In the genomic region with DNA sequence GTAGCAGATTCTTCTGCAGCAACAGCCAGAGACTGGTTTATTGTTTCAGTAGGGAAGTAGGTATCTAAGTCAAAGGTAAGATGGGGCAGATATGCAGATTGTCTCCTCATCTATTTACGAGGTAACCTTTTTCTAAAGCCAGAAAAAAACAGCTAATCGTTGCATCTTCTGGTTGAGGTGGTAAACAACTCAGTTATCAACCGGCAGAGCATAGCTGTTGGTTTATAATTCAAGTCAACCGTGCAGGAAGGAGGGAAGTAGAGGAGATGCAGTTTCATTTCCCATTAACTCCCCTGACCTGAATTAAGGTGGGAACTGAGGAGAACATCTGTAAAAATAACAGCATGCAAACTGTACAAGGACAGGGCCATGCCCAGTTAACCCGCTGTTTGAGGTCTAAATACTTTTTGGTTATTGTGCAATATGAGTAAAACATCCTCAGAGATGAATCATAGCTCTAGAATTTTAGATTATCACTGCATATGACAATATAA, we compare ENCODE assay signal across 12 cellular contexts.
DNase-seq lines count a peak whose midpoint lies in the region; ATAC-seq and TF ChIP-seq lines count a peak whose summit lies in the region.
"Had no signal": no experiment of that assay in that cellular context is flagged by ENCODE, and none has a peak within 500 bp of the region (broad histone marks: within the 10 kb centered on the region; RNA-seq: fewer than 3 reads in every experiment).

No MANE protein-coding gene starts in this region.

- peaks cover 49 to 98% (median 85%) of the 10 kb centered on the region in 4 donors for H3K4me1 Mint-ChIP-seq in CD4-positive, CD25-positive, alpha-beta regulatory T cell
- peaks cover 57% of the 10 kb centered on the region for H3K4me1 Mint-ChIP-seq in HFFc6 (ENCODE audit: low read depth)
- H3K4me1 Mint-ChIP-seq in activated T-helper 2 cell treated with anti-CD3 and anti-CD28 coated beads, Interferon-gamma antibody, Interleukin-2, Interleukin-4, amounts not matched to agents 10 μg/mL and 5 μg/mL and 100 μg/mL, durations not matched to agents 14 hours and 24 hours and 36 hours (ENCODE audit: low read depth), result peaks cover 71% of the 10 kb centered on the region

- H3K4me1 ChIP-seq in CD4-positive, CD25-positive, alpha-beta regulatory T cell (ENCODE audit: control insufficient read depth, insufficient read depth, low read length, poor library complexity, severe bottlenecking), result peaks cover 98% of the 10 kb centered on the region

- peaks cover 4% of the 10 kb centered on the region for H3K36me3 Mint-ChIP-seq in CD4-positive, CD25-positive, alpha-beta regulatory T cell
- no peaks in the 10 kb centered on the region; the same call in 1 of the 2 replicates for H3K36me3 Mint-ChIP-seq in HFFc6 (ENCODE audit: low read depth)
- peaks cover 6% of the 10 kb centered on the region for H3K36me3 Mint-ChIP-seq in activated T-helper 2 cell treated with anti-CD3 and anti-CD28 coated beads, Interferon-gamma antibody, Interleukin-2, Interleukin-4, amounts not matched to agents 10 μg/mL and 5 μg/mL and 100 μg/mL, durations not matched to agents 14 hours and 24 hours and 36 hours (ENCODE audit: low read depth)
- H3K36me3 Mint-ChIP-seq: mesothelial cell of epicardium had no signal

- peak overlapping the region; percentile 91 to 96 (median 95) for H3K27ac Mint-ChIP-seq in CD4-positive, CD25-positive, alpha-beta regulatory T cell
- H3K27ac Mint-ChIP-seq in HFFc6, result no peak overlapping the region
- H3K27ac Mint-ChIP-seq in activated T-helper 2 cell treated with anti-CD3 and anti-CD28 coated beads, Interferon-gamma antibody, Interleukin-2, Interleukin-4, amounts not matched to agents 10 μg/mL and 5 μg/mL and 100 μg/mL, durations not matched to agents 14 hours and 24 hours and 36 hours, result peak overlapping the region; percentile 81
- H3K27ac Mint-ChIP-seq: mesothelial cell of epicardium had no signal

- no peak for TF ChIP-seq CTCF in HFFc6 (IDR thresholded peaks at IDR 0.05)

- peak overlapping the region; percentile 90 for H3K27ac ChIP-seq in CD4-positive, CD25-positive, alpha-beta regulatory T cell (ENCODE audit: insufficient read depth, low read length, poor library complexity, severe bottlenecking)

- no peaks in the 10 kb centered on the region for H3K27me3 ChIP-seq in CD4-positive, CD25-positive, alpha-beta regulatory T cell (ENCODE audit: control insufficient read depth, insufficient read depth, low read length)

- peak; percentile 23 to 26 for ATAC-seq in CD4-positive, CD25-positive, alpha-beta regulatory T cell (ENCODE audit: low read depth in 2 of 2)
- no peak for ATAC-seq in HG03520 (IDR thresholded peaks at IDR 0.05; ENCODE audit: unreplicated experiment)

- no peaks in the 10 kb centered on the region for H3K9me3 ChIP-seq in CD4-positive, CD25-positive, alpha-beta regulatory T cell (ENCODE audit: control insufficient read depth in 2 of 2, low read length in 2 of 2)

- peak overlapping the region; percentile 76 to 96 (median 82) for H3K4me3 Mint-ChIP-seq in CD4-positive, CD25-positive, alpha-beta regulatory T cell
- H3K4me3 Mint-ChIP-seq in HFFc6, result peak overlapping the region; percentile 46
- peak overlapping the region; percentile 2 for H3K4me3 Mint-ChIP-seq in activated T-helper 2 cell treated with anti-CD3 and anti-CD28 coated beads, Interferon-gamma antibody, Interleukin-2, Interleukin-4, amounts not matched to agents 10 μg/mL and 5 μg/mL and 100 μg/mL, durations not matched to agents 14 hours and 24 hours and 36 hours (ENCODE audit: low read depth)
- H3K4me3 Mint-ChIP-seq: mesothelial cell of epicardium had no signal

- H3K36me3 ChIP-seq in CD4-positive, CD25-positive, alpha-beta regulatory T cell (ENCODE audit: control insufficient read depth, insufficient read depth, low read length), result no peaks in the 10 kb centered on the region

- H3K27me3 Mint-ChIP-seq in CD4-positive, CD25-positive, alpha-beta regulatory T cell, result no peaks in the 10 kb centered on the region
- peaks cover 10% of the 10 kb centered on the region for H3K27me3 Mint-ChIP-seq in HFFc6 (ENCODE audit: insufficient read depth)
- H3K27me3 Mint-ChIP-seq in activated T-helper 2 cell treated with anti-CD3 and anti-CD28 coated beads, Interferon-gamma antibody, Interleukin-2, Interleukin-4, amounts not matched to agents 10 μg/mL and 5 μg/mL and 100 μg/mL, durations not matched to agents 14 hours and 24 hours and 36 hours (ENCODE audit: low read depth), result no peaks in the 10 kb centered on the region

- H3K4me3 ChIP-seq in CD4-positive, CD25-positive, alpha-beta regulatory T cell (ENCODE audit: low read depth, low read length), result peak overlapping the region; percentile 80
- H3K4me3 ChIP-seq: skin epidermis had no signal

- intact Hi-C loops in activated T-helper 2 cell treated with anti-CD3 and anti-CD28 coated beads, Interferon-gamma antibody, Interleukin-2, Interleukin-4, amounts not matched to agents 10 μg/mL and 5 μg/mL and 100 μg/mL, durations not matched to agents 14 hours and 24 hours and 36 hours (cut with micrococcal nuclease), result no loop called here

- peaks cover 0 to 1% (median 0%) of the 10 kb centered on the region in 7 donors for H3K9me3 Mint-ChIP-seq in CD4-positive, CD25-positive, alpha-beta regulatory T cell
- H3K9me3 Mint-ChIP-seq in HFFc6, result no peaks in the 10 kb centered on the region
- H3K9me3 Mint-ChIP-seq in activated T-helper 2 cell treated with anti-CD3 and anti-CD28 coated beads, Interferon-gamma antibody, Interleukin-2, Interleukin-4, amounts not matched to agents 10 μg/mL and 5 μg/mL and 100 μg/mL, durations not matched to agents 14 hours and 24 hours and 36 hours, result no peaks in the 10 kb centered on the region
- H3K9me3 Mint-ChIP-seq: mesothelial cell of epicardium had no signal

- peak in 2 of 3 donors; percentile 65 to 85 for DNase-seq in CD4-positive, CD25-positive, alpha-beta regulatory T cell
- DNase-seq in HFFc6, result peak; percentile 18
- no peak for DNase-seq in activated T-helper 2 cell treated with anti-CD3 and anti-CD28 coated beads, Interferon-gamma antibody, Interleukin-2, Interleukin-4, amounts not matched to agents 10 μg/mL and 5 μg/mL and 100 μg/mL, durations not matched to agents 14 hours and 24 hours and 36 hours (ENCODE audit: low spot score)
- DNase-seq in kidney tubule cell (ENCODE audit: low spot score), result peak; percentile 33
- no peak for DNase-seq in NCI-H187 treated with DMSO at 0.1 percent for 48 hours (lab: John Stamatoyannopoulos, UW)
- DNase-seq in NCI-H2029 treated with DMSO at 0.1 percent for 48 hours (lab: John Stamatoyannopoulos, UW), result no peak
- no peak for DNase-seq in dedifferentiated amniotic fluid mesenchymal stem cell (ENCODE audit: extremely low spot score)
- DNase-seq: activated naive CD4-positive, alpha-beta T cell treated with anti-CD3 and anti-CD28 coated beads, Interleukin-2, amount 50 U/mL, for 16 hours; NCI-H510A had no signal

Comparison
In these comparisons a context has a peak if more than half of its experiments do, and no peak if none do; other contexts are left out.
1. DNase-seq: peak in CD4-positive, CD25-positive, alpha-beta regulatory T cell (2 of 3), HFFc6 (single experiment) and kidney tubule cell (single experiment); none in activated T-helper 2 cell treated with anti-CD3 and anti-CD28 coated beads, Interferon-gamma antibody, Interleukin-2, Interleukin-4, amounts not matched to agents 10 μg/mL and 5 μg/mL and 100 μg/mL, durations not matched to agents 14 hours and 24 hours and 36 hours (single experiment), NCI-H187 treated with DMSO at 0.1 percent for 48 hours (single experiment), NCI-H2029 treated with DMSO at 0.1 percent for 48 hours (single experiment) and dedifferentiated amniotic fluid mesenchymal stem cell (single experiment).
2. H3K4me3 Mint-ChIP-seq: peak in every context shown above with its lines; median percentile 82 in CD4-positive, CD25-positive, alpha-beta regulatory T cell; 46 in HFFc6; 2 in activated T-helper 2 cell treated with anti-CD3 and anti-CD28 coated beads, Interferon-gamma antibody, Interleukin-2, Interleukin-4, amounts not matched to agents 10 μg/mL and 5 μg/mL and 100 μg/mL, durations not matched to agents 14 hours and 24 hours and 36 hours.